ENCODE assay signal across 10 cellular contexts in genomic region chr4:101102114-101102752, GRCh38.
DNase-seq lines count a peak whose midpoint lies in the region; ATAC-seq and TF ChIP-seq lines count a peak whose summit lies in the region.
"Had no signal": no experiment of that assay in that cellular context is flagged by ENCODE, and none has a peak within 500 bp of the region (broad histone marks: within the 10 kb centered on the region; RNA-seq: fewer than 3 reads in every experiment).

No MANE protein-coding gene starts in this region.

- peaks cover 32% of the 10 kb centered on the region for H3K4me1 Mint-ChIP-seq in HFFc6 (ENCODE audit: low read depth)
- H3K4me1 Mint-ChIP-seq in effector memory CD8-positive, alpha-beta T cell (ENCODE audit: low read depth in 2 of 2) = peaks cover 20 to 26% of the 10 kb centered on the region in 2 donors

- TF ChIP-seq POLR2A in heart left ventricle (IDR thresholded peaks at IDR 0.05) = no peak

- no peaks in the 10 kb centered on the region for H3K27me3 Mint-ChIP-seq in HFFc6 (ENCODE audit: insufficient read depth)
- no peaks in the 10 kb centered on the region for H3K27me3 Mint-ChIP-seq in effector memory CD8-positive, alpha-beta T cell

- intact Hi-C loops in heart left ventricle (cut with DNase I) = no loop called here

- WGBS in heart left ventricle, 4 donors = 9 to 24% (median 18%) methylated on average over 1 of the region's 1 CpG

- no peaks in the 10 kb centered on the region for H3K36me3 Mint-ChIP-seq in HFFc6 (ENCODE audit: low read depth)
- peaks cover 10% of the 10 kb centered on the region for H3K36me3 Mint-ChIP-seq in effector memory CD8-positive, alpha-beta T cell (ENCODE audit: insufficient read depth)

- H3K27ac ChIP-seq in VCaP (peak overlapping the region; percentile 86), heart left ventricle (peak overlapping the region in 3 of 12 donors; percentile 14 to 25 (median 21)), temporal lobe (ENCODE audit: low read depth, low read length) (peak overlapping the region; percentile 80)

- no peaks in the 10 kb centered on the region for H3K9me3 ChIP-seq in heart left ventricle

- no peak overlapping the region for H3K4me3 ChIP-seq in heart left ventricle
- H3K4me3 ChIP-seq: lung had no signal

- no peak overlapping the region for H3K27ac Mint-ChIP-seq in HFFc6
- H3K27ac Mint-ChIP-seq in effector memory CD8-positive, alpha-beta T cell = no peak overlapping the region

- H3K36me3 ChIP-seq in heart left ventricle = peaks cover 0 to 7% (median 0%) of the 10 kb centered on the region in 9 donors

- H3K4me1 ChIP-seq in heart left ventricle = peaks cover 0 to 34% (median 20%) of the 10 kb centered on the region in 12 donors

- ATAC-seq in heart left ventricle = peak in 3 of 4 donors; percentile 72 to 77 (median 74)
- ATAC-seq in effector memory CD8-positive, alpha-beta T cell (replicated peaks) = no peak

- TF ChIP-seq CTCF in HFFc6 (IDR thresholded peaks at IDR 0.05) (no peak), VCaP (conservative IDR thresholded peaks at IDR 0.05) (no peak), heart left ventricle (IDR thresholded peaks at IDR 0.05) (no peak)

- no peak overlapping the region for H3K4me3 Mint-ChIP-seq in HFFc6
- no peak overlapping the region for H3K4me3 Mint-ChIP-seq in effector memory CD8-positive, alpha-beta T cell

- DNase-seq in HFFc6 (peak; percentile 20), heart left ventricle (peak; percentile 39 to 66 (median 53)), DMS79 (lab: John Stamatoyannopoulos, UW) (no peak), HuH-7 (ENCODE audit: low spot score) (no peak)
- no peak for DNase-seq in effector memory CD8-positive, alpha-beta T cell
- DNase-seq: activated naive CD4-positive, alpha-beta T cell treated with Interleukin-2 at 50 U/mL for 16 hours; stimulated activated CD8-positive, alpha-beta memory T cell treated with anti-CD3 and anti-CD28 coated beads, Interleukin-4, amount 100 ng/mL, for 48 hours had no signal

- H3K27me3 ChIP-seq in heart left ventricle = no peaks in the 10 kb centered on the region

- no peaks in the 10 kb centered on the region for H3K9me3 Mint-ChIP-seq in HFFc6
- no peaks in the 10 kb centered on the region for H3K9me3 Mint-ChIP-seq in effector memory CD8-positive, alpha-beta T cell

Comparison
In these comparisons a context has a peak if more than half of its experiments do, and no peak if none do; other contexts are left out.
1. DNase-seq: peak in HFFc6 (single experiment) and heart left ventricle (5 of 5); none in DMS79 (single experiment), HuH-7 (single experiment) and effector memory CD8-positive, alpha-beta T cell (0 of 3).